In genomic region chr10:43905502-43906236, GRCh38 we compare ENCODE assay signal across 1 cellular context.
TF ChIP-seq lines count a peak whose summit lies in the region.

No MANE protein-coding gene starts in this region.

TF ChIP-seq in SK-N-SH, 30 proteins besides CTCF, POLR2A, EP300 and RAD21 (continued from another document):
- no peak for TF ChIP-seq USF2 (IDR thresholded peaks at IDR 0.05; ENCODE audit: borderline replicate concordance, low read depth, low read length)
- TF ChIP-seq REST (IDR thresholded peaks at IDR 0.05; ENCODE audit: low read depth, low read length): no peak
- 0 out of 2 replicates have a peak, but pooled peaks have one; percentile 6 for TF ChIP-seq TCF12 (IDR thresholded peaks at IDR 0.05)
- TF ChIP-seq NFIC (IDR thresholded peaks at IDR 0.05; ENCODE audit: borderline replicate concordance): no peak
- no peak for TF ChIP-seq FOXJ3 (CRISPR knock-in tag; IDR thresholded peaks at IDR 0.05)
- no peak for TF ChIP-seq RXRA (IDR thresholded peaks at IDR 0.05; ENCODE audit: borderline replicate concordance, low read depth)
- TF ChIP-seq EZH2phosphoT487 (IDR thresholded peaks at IDR 0.05; ENCODE audit: borderline replicate concordance, low read depth): no peak
- TF ChIP-seq USF1 (IDR thresholded peaks at IDR 0.05; ENCODE audit: borderline replicate concordance, low read depth): no peak
